ENCODE assay signal across 1 cellular context in the genomic region with DNA sequence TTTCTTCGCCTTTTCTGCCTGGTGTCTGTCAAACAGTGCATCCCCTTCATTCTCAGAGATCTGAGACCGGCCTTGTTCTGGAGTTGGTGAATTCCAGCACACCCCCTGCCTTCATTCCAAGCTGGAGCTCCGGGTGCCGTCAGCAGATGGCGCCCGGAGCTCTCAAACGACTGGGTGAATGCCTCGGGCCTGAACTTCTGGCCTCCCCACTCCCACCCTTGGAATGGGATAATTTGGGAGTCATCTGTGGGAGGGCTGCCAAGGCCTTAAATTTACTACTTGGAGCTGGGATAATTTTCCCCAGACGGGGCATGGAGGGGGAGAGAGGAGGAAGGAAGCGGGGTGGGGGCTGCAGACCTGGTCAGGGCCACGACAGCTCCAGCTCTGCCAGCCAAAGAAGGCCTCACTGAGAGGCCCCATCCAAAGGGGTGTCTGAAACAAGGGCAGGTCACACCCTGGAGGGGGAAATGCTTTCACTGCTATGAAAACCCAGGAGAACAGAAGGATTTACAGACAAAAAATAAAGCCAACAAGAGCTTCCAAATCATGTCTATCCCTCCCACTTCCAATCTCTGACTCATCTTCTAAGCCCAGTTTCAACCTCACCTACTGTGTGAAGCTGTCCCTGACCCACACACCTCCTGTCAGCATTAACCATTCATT.
TF ChIP-seq lines count a peak whose summit lies in the region.

No MANE protein-coding gene starts in this region.

TF ChIP-seq in GM23338, 12 proteins besides CTCF, POLR2A, EP300 and RAD21 (continued from another document):
- TF ChIP-seq, protein P1, sequence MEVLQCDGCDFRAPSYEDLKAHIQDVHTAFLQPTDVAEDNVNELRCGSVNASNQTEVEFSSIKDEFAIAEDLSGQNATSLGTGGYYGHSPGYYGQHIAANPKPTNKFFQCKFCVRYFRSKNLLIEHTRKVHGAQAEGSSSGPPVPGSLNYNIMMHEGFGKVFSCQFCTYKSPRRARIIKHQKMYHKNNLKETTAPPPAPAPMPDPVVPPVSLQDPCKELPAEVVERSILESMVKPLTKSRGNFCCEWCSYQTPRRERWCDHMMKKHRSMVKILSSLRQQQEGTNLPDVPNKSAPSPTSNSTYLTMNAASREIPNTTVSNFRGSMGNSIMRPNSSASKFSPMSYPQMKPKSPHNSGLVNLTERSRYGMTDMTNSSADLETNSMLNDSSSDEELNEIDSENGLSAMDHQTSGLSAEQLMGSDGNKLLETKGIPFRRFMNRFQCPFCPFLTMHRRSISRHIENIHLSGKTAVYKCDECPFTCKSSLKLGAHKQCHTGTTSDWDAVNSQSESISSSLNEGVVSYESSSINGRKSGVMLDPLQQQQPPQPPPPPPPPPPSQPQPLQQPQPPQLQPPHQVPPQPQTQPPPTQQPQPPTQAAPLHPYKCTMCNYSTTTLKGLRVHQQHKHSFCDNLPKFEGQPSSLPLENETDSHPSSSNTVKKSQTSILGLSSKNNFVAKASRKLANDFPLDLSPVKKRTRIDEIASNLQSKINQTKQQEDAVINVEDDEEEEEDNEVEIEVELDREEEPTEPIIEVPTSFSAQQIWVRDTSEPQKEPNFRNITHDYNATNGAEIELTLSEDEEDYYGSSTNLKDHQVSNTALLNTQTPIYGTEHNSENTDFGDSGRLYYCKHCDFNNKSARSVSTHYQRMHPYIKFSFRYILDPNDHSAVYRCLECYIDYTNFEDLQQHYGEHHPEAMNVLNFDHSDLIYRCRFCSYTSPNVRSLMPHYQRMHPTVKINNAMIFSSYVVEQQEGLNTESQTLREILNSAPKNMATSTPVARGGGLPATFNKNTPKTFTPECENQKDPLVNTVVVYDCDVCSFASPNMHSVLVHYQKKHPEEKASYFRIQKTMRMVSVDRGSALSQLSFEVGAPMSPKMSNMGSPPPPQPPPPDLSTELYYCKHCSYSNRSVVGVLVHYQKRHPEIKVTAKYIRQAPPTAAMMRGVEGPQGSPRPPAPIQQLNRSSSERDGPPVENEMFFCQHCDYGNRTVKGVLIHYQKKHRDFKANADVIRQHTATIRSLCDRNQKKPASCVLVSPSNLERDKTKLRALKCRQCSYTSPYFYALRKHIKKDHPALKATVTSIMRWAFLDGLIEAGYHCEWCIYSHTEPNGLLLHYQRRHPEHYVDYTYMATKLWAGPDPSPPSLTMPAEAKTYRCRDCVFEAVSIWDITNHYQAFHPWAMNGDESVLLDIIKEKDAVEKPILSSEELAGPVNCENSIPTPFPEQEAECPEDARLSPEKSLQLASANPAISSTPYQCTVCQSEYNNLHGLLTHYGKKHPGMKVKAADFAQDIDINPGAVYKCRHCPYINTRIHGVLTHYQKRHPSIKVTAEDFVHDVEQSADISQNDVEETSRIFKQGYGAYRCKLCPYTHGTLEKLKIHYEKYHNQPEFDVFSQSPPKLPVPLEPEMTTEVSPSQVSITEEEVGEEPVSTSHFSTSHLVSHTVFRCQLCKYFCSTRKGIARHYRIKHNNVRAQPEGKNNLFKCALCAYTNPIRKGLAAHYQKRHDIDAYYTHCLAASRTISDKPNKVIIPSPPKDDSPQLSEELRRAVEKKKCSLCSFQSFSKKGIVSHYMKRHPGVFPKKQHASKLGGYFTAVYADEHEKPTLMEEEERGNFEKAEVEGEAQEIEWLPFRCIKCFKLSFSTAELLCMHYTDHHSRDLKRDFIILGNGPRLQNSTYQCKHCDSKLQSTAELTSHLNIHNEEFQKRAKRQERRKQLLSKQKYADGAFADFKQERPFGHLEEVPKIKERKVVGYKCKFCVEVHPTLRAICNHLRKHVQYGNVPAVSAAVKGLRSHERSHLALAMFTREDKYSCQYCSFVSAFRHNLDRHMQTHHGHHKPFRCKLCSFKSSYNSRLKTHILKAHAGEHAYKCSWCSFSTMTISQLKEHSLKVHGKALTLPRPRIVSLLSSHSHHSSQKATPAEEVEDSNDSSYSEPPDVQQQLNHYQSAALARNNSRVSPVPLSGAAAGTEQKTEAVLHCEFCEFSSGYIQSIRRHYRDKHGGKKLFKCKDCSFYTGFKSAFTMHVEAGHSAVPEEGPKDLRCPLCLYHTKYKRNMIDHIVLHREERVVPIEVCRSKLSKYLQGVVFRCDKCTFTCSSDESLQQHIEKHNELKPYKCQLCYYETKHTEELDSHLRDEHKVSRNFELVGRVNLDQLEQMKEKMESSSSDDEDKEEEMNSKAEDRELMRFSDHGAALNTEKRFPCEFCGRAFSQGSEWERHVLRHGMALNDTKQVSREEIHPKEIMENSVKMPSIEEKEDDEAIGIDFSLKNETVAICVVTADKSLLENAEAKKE (CRISPR knock-in tag; IDR thresholded peaks at IDR 0.05), result no peak
- TF ChIP-seq EZH2 (IDR thresholded peaks at IDR 0.05; ENCODE audit: low read depth, unreplicated experiment) (no peak), ZNF114 (CRISPR knock-in tag; IDR thresholded peaks at IDR 0.05) (no peak), EZH2phosphoT487 (IDR thresholded peaks at IDR 0.05; ENCODE audit: unreplicated experiment) (no peak), ZNF331 (CRISPR knock-in tag; IDR thresholded peaks at IDR 0.05; ENCODE audit: low read depth) (no peak)
- TF ChIP-seq, protein P2, sequence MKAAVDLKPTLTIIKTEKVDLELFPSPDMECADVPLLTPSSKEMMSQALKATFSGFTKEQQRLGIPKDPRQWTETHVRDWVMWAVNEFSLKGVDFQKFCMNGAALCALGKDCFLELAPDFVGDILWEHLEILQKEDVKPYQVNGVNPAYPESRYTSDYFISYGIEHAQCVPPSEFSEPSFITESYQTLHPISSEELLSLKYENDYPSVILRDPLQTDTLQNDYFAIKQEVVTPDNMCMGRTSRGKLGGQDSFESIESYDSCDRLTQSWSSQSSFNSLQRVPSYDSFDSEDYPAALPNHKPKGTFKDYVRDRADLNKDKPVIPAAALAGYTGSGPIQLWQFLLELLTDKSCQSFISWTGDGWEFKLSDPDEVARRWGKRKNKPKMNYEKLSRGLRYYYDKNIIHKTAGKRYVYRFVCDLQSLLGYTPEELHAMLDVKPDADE (IDR thresholded peaks at IDR 0.05), result no peak
